Comparison of ENCODE assay signal across 9 cellular contexts in genomic region chr1:234768569-234769283, GRCh38.
DNase-seq lines count a peak whose midpoint lies in the region; ATAC-seq and TF ChIP-seq lines count a peak whose summit lies in the region.
"Had no signal": no experiment of that assay in that cellular context is flagged by ENCODE, and none has a peak within 500 bp of the region (broad histone marks: within the 10 kb centered on the region; RNA-seq: fewer than 3 reads in every experiment).

No MANE protein-coding gene starts in this region.

- in situ Hi-C loops in Panc1 (cut with HindIII; ENCODE audit: low pct_unique_long_range_greater_than_20kb, low sequenced_read_pairs) = no loop called here

- no peaks in the 10 kb centered on the region for H3K27me3 ChIP-seq in Panc1 (ENCODE audit: control insufficient read depth, insufficient read depth, low read length)
- no peaks in the 10 kb centered on the region for H3K27me3 ChIP-seq in mesenchymal stem cell (ENCODE audit: control insufficient read depth in 1 of 2, insufficient read depth in 1 of 2, low read length in 2 of 2)
- H3K27me3 ChIP-seq: heart right ventricle had no signal

- no peak overlapping the region for H3K9ac ChIP-seq in mesenchymal stem cell (ENCODE audit: low read length)

- no peaks in the 10 kb centered on the region for H3K9me3 Mint-ChIP-seq in stimulated activated naive B cell treated with anti-CD40 and anti-IgM and Interleukin-4, amounts not matched to agents 10 μg/mL and 1 μg/mL and 100 μg/mL, for 72 hours

- H3K4me3 Mint-ChIP-seq in stimulated activated naive B cell treated with anti-CD40 and anti-IgM and Interleukin-4, amounts not matched to agents 10 μg/mL and 1 μg/mL and 100 μg/mL, for 72 hours = peak overlapping the region in 1 of 2 donors; percentile 62

- no peak overlapping the region for H3K4ac ChIP-seq in mesenchymal stem cell (ENCODE audit: low read depth in 1 of 2, low read length in 2 of 2)

- H3K4me1 Mint-ChIP-seq in stimulated activated naive B cell treated with anti-CD40 and anti-IgM and Interleukin-4, amounts not matched to agents 10 μg/mL and 1 μg/mL and 100 μg/mL, for 72 hours = peaks cover 61 to 72% of the 10 kb centered on the region in 2 donors

- H3K27me3 Mint-ChIP-seq in stimulated activated naive B cell treated with anti-CD40 and anti-IgM and Interleukin-4, amounts not matched to agents 10 μg/mL and 1 μg/mL and 100 μg/mL, for 72 hours = no peaks in the 10 kb centered on the region

- DNase-seq in Panc1 (ENCODE audit: low read depth, low spot score) (no peak), activated T-cell treated with anti-CD3 and anti-CD28 coated beads for 4 hours (peak; percentile 60), mesenchymal stem cell (no peak), NCI-H1694 (lab: John Stamatoyannopoulos, UW) (no peak), pons (ENCODE audit: low spot score) (no peak), ureter (ENCODE audit: low spot score) (no peak)
- no peak for DNase-seq in stimulated activated naive B cell treated with anti-CD40 and anti-IgM and Interleukin-4, amounts not matched to agents 10 μg/mL and 1 μg/mL and 100 μg/mL, for 72 hours
- DNase-seq: heart right ventricle had no signal

- CTCF ChIA-PET in Panc1 (lab: Charles Lee) = no interaction called here

- peak overlapping the region; percentile 19 for H4K8ac ChIP-seq in mesenchymal stem cell (ENCODE audit: low read length)

- H2BK15ac ChIP-seq in mesenchymal stem cell (ENCODE audit: low read depth, poor library complexity, severe bottlenecking) = peak overlapping the region; percentile 13

- no peaks in the 10 kb centered on the region for H3K9me3 ChIP-seq in Panc1 (ENCODE audit: control insufficient read depth, insufficient read depth, low read depth, low read length)
- H3K9me3 ChIP-seq in mesenchymal stem cell (ENCODE audit: control insufficient read depth, low read length) = no peaks in the 10 kb centered on the region

- H4K91ac ChIP-seq in mesenchymal stem cell (ENCODE audit: low read length) = no peak overlapping the region

- H2AK5ac ChIP-seq in mesenchymal stem cell (ENCODE audit: low read length, severe bottlenecking) = peak overlapping the region; percentile 20

- ATAC-seq in Panc1 = no peak
- ATAC-seq in stimulated activated naive B cell treated with anti-CD40 and anti-IgM and Interleukin-4, amounts not matched to agents 10 μg/mL and 1 μg/mL and 100 μg/mL, for 72 hours (replicated peaks) = peak; percentile 22 to 39
- ATAC-seq in GM18511 (IDR thresholded peaks at IDR 0.05; ENCODE audit: unreplicated experiment) = no peak
- ATAC-seq: heart right ventricle had no signal

- 95% methylated on average over 16 of the region's 16 CpGs for whole genome bisulfite sequencing in mesenchymal stem cell

- H3K27ac Mint-ChIP-seq in stimulated activated naive B cell treated with anti-CD40 and anti-IgM and Interleukin-4, amounts not matched to agents 10 μg/mL and 1 μg/mL and 100 μg/mL, for 72 hours = peak overlapping the region; percentile 84

- peaks cover 2 to 4% of the 10 kb centered on the region in 2 donors for H3K36me3 Mint-ChIP-seq in stimulated activated naive B cell treated with anti-CD40 and anti-IgM and Interleukin-4, amounts not matched to agents 10 μg/mL and 1 μg/mL and 100 μg/mL, for 72 hours

- intact Hi-C loops in Panc1 (cut with micrococcal nuclease; ENCODE audit: unreplicated experiment) = no loop called here

- H2BK120ac ChIP-seq in mesenchymal stem cell (ENCODE audit: low read depth, low read length) = no peak overlapping the region

- no peaks in the 10 kb centered on the region for H3K79me1 ChIP-seq in mesenchymal stem cell (replicated peaks; ENCODE audit: low read length, poor library complexity, severe bottlenecking)

- no TSS peak for BruUV-seq in Panc1 (replicated peaks; lab: Mats Ljungman, UMichigan)

- no peak overlapping the region for H2AFZ ChIP-seq in mesenchymal stem cell (ENCODE audit: low read depth, low read length)

- no peak overlapping the region for H3K4me3 ChIP-seq in Panc1 (ENCODE audit: low read depth in 2 of 2, low read length in 2 of 2)
- no peak overlapping the region for H3K4me3 ChIP-seq in mesenchymal stem cell (ENCODE audit: insufficient read depth in 1 of 2, low read depth in 1 of 2, low read length in 2 of 2)
- H3K4me3 ChIP-seq: heart right ventricle had no signal

- peak overlapping the region; percentile 39 to 59 for H2BK12ac ChIP-seq in mesenchymal stem cell (ENCODE audit: low read length in 2 of 2)

- H3K36me3 ChIP-seq in Panc1 (ENCODE audit: control insufficient read depth, insufficient read depth, low read length) (no peaks in the 10 kb centered on the region), mesenchymal stem cell (ENCODE audit: control insufficient read depth in 1 of 2, insufficient read depth in 2 of 2, low read depth in 1 of 2, low read length in 2 of 2) (no peaks in the 10 kb centered on the region)
- H3K36me3 ChIP-seq: heart right ventricle had no signal

- no peak for TF ChIP-seq CTCF in Panc1 (IDR thresholded peaks at IDR 0.05)

- POLR2A ChIA-PET in Panc1 (lab: Charles Lee) = no interaction called here

- no peak overlapping the region for H3K14ac ChIP-seq in mesenchymal stem cell (ENCODE audit: low read length in 2 of 2)

- no peak overlapping the region for H2BK5ac ChIP-seq in mesenchymal stem cell (ENCODE audit: low read depth, low read length, poor library complexity, severe bottlenecking)

- no peak overlapping the region for H3K4me2 ChIP-seq in mesenchymal stem cell (ENCODE audit: low read length, poor library complexity, severe bottlenecking)

- H3K4me1 ChIP-seq in Panc1 (ENCODE audit: control insufficient read depth, insufficient read depth, low read length) (peaks cover 44% of the 10 kb centered on the region), mesenchymal stem cell (ENCODE audit: control insufficient read depth, insufficient read depth, low read depth, low read length) (peaks cover 10% of the 10 kb centered on the region)

- peak overlapping the region; percentile 99 for H3K27ac ChIP-seq in Panc1 (ENCODE audit: low read length)
- H3K27ac ChIP-seq in mesenchymal stem cell (ENCODE audit: low read length, poor library complexity, severe bottlenecking) = no peak overlapping the region

- no peak overlapping the region for H3K18ac ChIP-seq in mesenchymal stem cell (ENCODE audit: low read depth in 1 of 2, low read length in 2 of 2)

- H3K23ac ChIP-seq in mesenchymal stem cell (ENCODE audit: low read length in 2 of 2) = no peak overlapping the region

Comparison
In these comparisons a context has a peak if more than half of its experiments do, and no peak if none do; other contexts are left out.
1. ATAC-seq: peak in stimulated activated naive B cell treated with anti-CD40 and anti-IgM and Interleukin-4, amounts not matched to agents 10 μg/mL and 1 μg/mL and 100 μg/mL, for 72 hours (2 of 2); none in Panc1 (single experiment) and GM18511 (single experiment).